ENCODE assay signal across 15 cellular contexts in the genomic region with DNA sequence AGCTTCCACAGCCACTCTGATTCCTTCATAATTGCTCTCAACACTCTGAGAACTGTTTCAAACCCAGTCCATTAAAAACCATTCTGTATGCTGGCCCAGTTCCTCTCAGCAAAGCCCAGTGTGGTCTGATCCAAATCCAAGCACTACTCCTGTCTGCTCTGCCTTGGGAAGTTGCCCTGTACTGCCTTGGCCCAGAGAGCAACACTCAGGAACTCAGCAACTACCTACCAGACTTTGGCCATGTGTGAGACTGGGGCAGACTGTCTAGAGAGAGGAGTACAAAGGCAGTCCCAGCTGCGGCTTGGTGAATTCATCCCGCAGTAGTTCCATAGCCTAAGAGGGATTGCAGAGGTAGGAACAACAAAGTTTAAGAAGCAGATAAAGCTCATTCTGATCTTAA.
"Had no signal": no experiment of that assay in that cellular context is flagged by ENCODE, and none has a peak within 500 bp of the region (broad histone marks: within the 10 kb centered on the region; RNA-seq: fewer than 3 reads in every experiment).

No MANE protein-coding gene starts in this region.

- H3K4me3 ChIP-seq: breast epithelium, esophagus muscularis mucosa, mucosa of descending colon, thyroid gland had no signal

- ATAC-seq: activated CD4-positive, CD25-positive, alpha-beta regulatory T cell treated with anti-CD3 and anti-CD28 coated beads, Interleukin-2, amount 50 U/mL, for 24 hours; activated T-cell treated with anti-CD3 and anti-CD28 coated beads, Interleukin-2, amount 50 U/mL, for 4 hours; left colon had no signal

- DNase-seq: activated gamma-delta T cell treated with Interleukin-2 at 50 U/mL for 16 hours; activated naive CD8-positive, alpha-beta T cell treated with anti-CD3 and anti-CD28 coated beads for 36 hours; activated T-cell treated with anti-CD3 and anti-CD28 coated beads, Interleukin-2, amount 50 U/mL, for 4 hours; anterior cingulate cortex; glutamatergic neuron; left colon; mammary epithelial cell; mucosa of descending colon; stimulated activated CD4-positive, alpha-beta T cell treated with anti-CD3 and anti-CD28 coated beads, Interleukin-4, amount 100 ng/mL, for 24 hours; thyroid gland had no signal

- H3K36me3 Mint-ChIP-seq: activated naive CD8-positive, alpha-beta T cell treated with anti-CD3 and anti-CD28 coated beads for 36 hours; natural killer cell treated with Interleukin-12 subunit alpha and Interleukin-12 subunit beta and Interleukin-15 and Interleukin-18, amount 100 ng/mL, for 72 hours had no signal

- H3K27me3 ChIP-seq: breast epithelium, esophagus muscularis mucosa, thyroid gland had no signal

- H3K27me3 Mint-ChIP-seq: activated naive CD8-positive, alpha-beta T cell treated with anti-CD3 and anti-CD28 coated beads for 36 hours; natural killer cell treated with Interleukin-12 subunit alpha and Interleukin-12 subunit beta and Interleukin-15 and Interleukin-18, amount 100 ng/mL, for 72 hours had no signal

- H3K9me3 ChIP-seq: breast epithelium, esophagus muscularis mucosa, mucosa of descending colon, thyroid gland had no signal

- H3K4me1 ChIP-seq: breast epithelium, thyroid gland had no signal

- H3K27ac ChIP-seq: thyroid gland had no signal

- H3K4me3 Mint-ChIP-seq: activated naive CD8-positive, alpha-beta T cell treated with anti-CD3 and anti-CD28 coated beads for 36 hours; activated T-cell treated with anti-CD3 and anti-CD28 coated beads, Interleukin-2, amount 50 U/mL, for 4 hours; natural killer cell treated with Interleukin-12 subunit alpha and Interleukin-12 subunit beta and Interleukin-15 and Interleukin-18, amount 100 ng/mL, for 72 hours; T-helper 2 cell treated with Interferon-gamma antibody and Interleukin-4, amounts not matched to agents 5 μg/mL and 100 μg/mL, for 36 hours had no signal

- H3K9me3 Mint-ChIP-seq: activated naive CD8-positive, alpha-beta T cell treated with anti-CD3 and anti-CD28 coated beads for 36 hours; activated T-cell treated with anti-CD3 and anti-CD28 coated beads, Interleukin-2, amount 50 U/mL, for 4 hours; natural killer cell treated with Interleukin-12 subunit alpha and Interleukin-12 subunit beta and Interleukin-15 and Interleukin-18, amount 100 ng/mL, for 72 hours; T-helper 2 cell treated with Interferon-gamma antibody and Interleukin-4, amounts not matched to agents 5 μg/mL and 100 μg/mL, for 36 hours had no signal

- H3K36me3 ChIP-seq: breast epithelium, esophagus muscularis mucosa, thyroid gland had no signal

- H3K4me1 Mint-ChIP-seq: activated naive CD8-positive, alpha-beta T cell treated with anti-CD3 and anti-CD28 coated beads for 36 hours had no signal

- H3K27ac Mint-ChIP-seq: activated naive CD8-positive, alpha-beta T cell treated with anti-CD3 and anti-CD28 coated beads for 36 hours; T-helper 2 cell treated with Interferon-gamma antibody and Interleukin-4, amounts not matched to agents 5 μg/mL and 100 μg/mL, for 36 hours had no signal
